1 cellular context compared by ENCODE assay signal in genomic region chr4:148145475-148145874, GRCh38.
TF ChIP-seq lines count a peak whose summit lies in the region.

No MANE protein-coding gene starts in this region.

TF ChIP-seq in GM23338, 12 proteins besides CTCF, POLR2A, EP300 and RAD21 (continued from another document):
- TF ChIP-seq ZNF462 (CRISPR knock-in tag; IDR thresholded peaks at IDR 0.05) = no peak
- no peak for TF ChIP-seq JUNB (IDR thresholded peaks at IDR 0.05; ENCODE audit: unreplicated experiment)
- no peak for TF ChIP-seq ETS1 (IDR thresholded peaks at IDR 0.05)
- no peak for TF ChIP-seq STAT1 (IDR thresholded peaks at IDR 0.05; ENCODE audit: unreplicated experiment)
- no peak for TF ChIP-seq REST (IDR thresholded peaks at IDR 0.05; ENCODE audit: unreplicated experiment)
- TF ChIP-seq EZH2 (IDR thresholded peaks at IDR 0.05; ENCODE audit: low read depth, unreplicated experiment) = no peak
- no peak for TF ChIP-seq CREB1 (CRISPR knock-in tag; IDR thresholded peaks at IDR 0.05; ENCODE audit: low read depth)
- no peak for TF ChIP-seq EZH2phosphoT487 (IDR thresholded peaks at IDR 0.05; ENCODE audit: unreplicated experiment)
- no peak for TF ChIP-seq ZNF114 (CRISPR knock-in tag; IDR thresholded peaks at IDR 0.05)
